In genomic region chr1:67607286-67607685, GRCh38 we compare ENCODE assay signal across 25 cellular contexts.
A peak's percentile ranks its signal among the peaks of the same experiment; 100 is the strongest.
DNase-seq lines count a peak whose midpoint lies in the region; ATAC-seq, FAIRE-seq and TF ChIP-seq lines count a peak whose summit lies in the region.
"Had no signal": no experiment of that assay in that cellular context is flagged by ENCODE, and none has a peak within 500 bp of the region (broad histone marks: within the 10 kb centered on the region; RNA-seq: fewer than 3 reads in every experiment).

No MANE protein-coding gene starts in this region.

- H3K27ac ChIP-seq in Panc1 (ENCODE audit: low read length) (peak overlapping the region; percentile 50; the same call in 1 of the 2 replicates), endodermal cell (ENCODE audit: low read depth, low read length) (no peak overlapping the region), kidney (ENCODE audit: low read depth in 2 of 2, low read length in 2 of 2) (peak overlapping the region; percentile 37 to 76), tibial nerve (no peak overlapping the region)
- H3K27ac ChIP-seq in naive thymus-derived CD4-positive, alpha-beta T cell (ENCODE audit: low read depth, low read length), result no peak overlapping the region
- H3K27ac ChIP-seq: BLaER1 had no signal

- no peak for TF ChIP-seq EP300 in tibial nerve (IDR thresholded peaks at IDR 0.05)

- no peaks in the 10 kb centered on the region for H3K27me3 ChIP-seq in Panc1 (ENCODE audit: control insufficient read depth, insufficient read depth, low read length)
- no peaks in the 10 kb centered on the region for H3K27me3 ChIP-seq in endodermal cell (ENCODE audit: control insufficient read depth, insufficient read depth, low read length, poor library complexity, severe bottlenecking)
- H3K27me3 ChIP-seq in tibial nerve, result no peaks in the 10 kb centered on the region
- no peaks in the 10 kb centered on the region for H3K27me3 ChIP-seq in naive thymus-derived CD4-positive, alpha-beta T cell (ENCODE audit: control insufficient read depth in 2 of 2, insufficient read depth in 2 of 2, low read length in 2 of 2)
- H3K27me3 ChIP-seq: BE2C, BLaER1 had no signal

- H3K9ac ChIP-seq in endodermal cell (ENCODE audit: extremely low read depth, low read length, poor library complexity, severe bottlenecking) (no peak overlapping the region), kidney (ENCODE audit: low read length in 2 of 2) (peak overlapping the region in 1 of 2 donors; percentile 4)
- H3K9ac ChIP-seq: BLaER1 had no signal

- CTCF ChIA-PET in Panc1 (lab: Charles Lee), result no interaction called here
- CTCF ChIA-PET in naive thymus-derived CD4-positive, alpha-beta T cell (lab: Charles Lee), result no interaction called here

- DNase-seq in Panc1 (ENCODE audit: low read depth, low spot score) (no peak), endodermal cell (peak; percentile 29), kidney (no peak), neural crest cell (ENCODE audit: low read depth, low spot score) (no peak), DMS53 treated with DMSO at 0.1 percent for 48 hours (lab: John Stamatoyannopoulos, UW; ENCODE audit: unreplicated experiment) (no peak), tibial nerve (ENCODE audit: low spot score in 2 of 2) (no peak)
- no peak for DNase-seq in naive thymus-derived CD4-positive, alpha-beta T cell
- DNase-seq: 8988T, ACHN, BE2C, C1 segment of cervical spinal cord, COR-L47, DMS79, DND-41, EL, GDM1 had no signal

- 91 to 93% methylated on average over 3 to 4 of the region's 4 CpGs for WGBS in endodermal cell (ENCODE audit: insufficient coverage in 1 of 2, insufficient read length in 1 of 2), 2 experiments
- 71 to 76% methylated on average over 4 of the region's 4 CpGs for WGBS in tibial nerve, 2 donors

- BruUV-seq in Panc1 (replicated peaks; lab: Mats Ljungman, UMichigan), result no TSS peak

- H3K9me3 ChIP-seq in Panc1 (ENCODE audit: control insufficient read depth, insufficient read depth, low read depth, low read length) (no peaks in the 10 kb centered on the region), endodermal cell (ENCODE audit: control insufficient read depth, low read length) (no peaks in the 10 kb centered on the region), kidney (ENCODE audit: control insufficient read depth in 1 of 2, low read length in 2 of 2) (no peaks in the 10 kb centered on the region), tibial nerve (no peaks in the 10 kb centered on the region)
- no peaks in the 10 kb centered on the region for H3K9me3 ChIP-seq in naive thymus-derived CD4-positive, alpha-beta T cell (ENCODE audit: control insufficient read depth in 2 of 3, low read length in 3 of 3)
- H3K9me3 ChIP-seq: BE2C had no signal

- H3K4me1 ChIP-seq in Panc1 (ENCODE audit: control insufficient read depth, insufficient read depth, low read length), result peaks cover 4% of the 10 kb centered on the region; the same call in 1 of the 2 replicates
- peaks cover 20% of the 10 kb centered on the region for H3K4me1 ChIP-seq in endodermal cell (ENCODE audit: control insufficient read depth, insufficient read depth, low read length)
- peaks cover 34 to 46% of the 10 kb centered on the region in 2 donors for H3K4me1 ChIP-seq in kidney (ENCODE audit: control insufficient read depth in 1 of 2, insufficient read depth in 1 of 2, low read depth in 1 of 2, low read length in 2 of 2)
- H3K4me1 ChIP-seq in tibial nerve, result peaks cover 0 to 7% (median 0%) of the 10 kb centered on the region in 4 donors
- no peaks in the 10 kb centered on the region for H3K4me1 ChIP-seq in naive thymus-derived CD4-positive, alpha-beta T cell (ENCODE audit: control insufficient read depth in 2 of 2, insufficient read depth in 2 of 2, low read length in 2 of 2)
- H3K4me1 ChIP-seq: BE2C had no signal

- H3K4me1 Mint-ChIP-seq in endodermal cell (peaks cover 29% of the 10 kb centered on the region), neural crest cell (peaks cover 13% of the 10 kb centered on the region)
- H3K4me1 Mint-ChIP-seq in naive thymus-derived CD4-positive, alpha-beta T cell, result peaks cover 0 to 11% (median 9%) of the 10 kb centered on the region in 7 donors
- H3K4me1 Mint-ChIP-seq: CD14-positive monocyte had no signal

- intact Hi-C loops in Panc1 (cut with micrococcal nuclease; ENCODE audit: unreplicated experiment), result no loop called here
- intact Hi-C loops in kidney (cut with DNase I), result no loop called here
- intact Hi-C loops in naive thymus-derived CD4-positive, alpha-beta T cell (cut with micrococcal nuclease), result no loop called here

- no peak for TF ChIP-seq POLR2A in tibial nerve (IDR thresholded peaks at IDR 0.05)

- FAIRE-seq in kidney (lab: Jason Lieb, UNC), result no peak
- FAIRE-seq: A204.1, GM12878, GM12892, GM18507 had no signal

- in situ Hi-C loops in Panc1 (cut with HindIII; ENCODE audit: low pct_unique_long_range_greater_than_20kb, low sequenced_read_pairs), result no loop called here

- H3K36me3 ChIP-seq in Panc1 (ENCODE audit: control insufficient read depth, insufficient read depth, low read length) (no peaks in the 10 kb centered on the region), endodermal cell (ENCODE audit: control insufficient read depth, insufficient read depth, low read length) (no peaks in the 10 kb centered on the region), kidney (ENCODE audit: control insufficient read depth in 1 of 2, insufficient read depth in 2 of 2, low read length in 2 of 2) (no peaks in the 10 kb centered on the region), tibial nerve (no peaks in the 10 kb centered on the region)
- no peaks in the 10 kb centered on the region for H3K36me3 ChIP-seq in naive thymus-derived CD4-positive, alpha-beta T cell (ENCODE audit: control insufficient read depth in 2 of 3, insufficient read depth in 3 of 3, low read length in 3 of 3)
- H3K36me3 ChIP-seq: BE2C, BLaER1 had no signal

- no peak overlapping the region for H3K27ac Mint-ChIP-seq in endodermal cell
- peak overlapping the region; percentile 70 for H3K27ac Mint-ChIP-seq in neural crest cell (ENCODE audit: unreplicated experiment)
- H3K27ac Mint-ChIP-seq in naive thymus-derived CD4-positive, alpha-beta T cell, result peak overlapping the region in 1 of 9 donors; percentile 32
- H3K27ac Mint-ChIP-seq: CD14-positive monocyte had no signal

- no peaks in the 10 kb centered on the region for H3K9me3 Mint-ChIP-seq in endodermal cell
- H3K9me3 Mint-ChIP-seq in neural crest cell, result no peaks in the 10 kb centered on the region
- peaks cover 0 to 3% (median 0%) of the 10 kb centered on the region in 11 donors for H3K9me3 Mint-ChIP-seq in naive thymus-derived CD4-positive, alpha-beta T cell
- H3K9me3 Mint-ChIP-seq: CD14-positive monocyte; CD8-positive, alpha-beta memory T cell had no signal

- H3K27me3 Mint-ChIP-seq in endodermal cell (ENCODE audit: insufficient read depth) (no peaks in the 10 kb centered on the region), neural crest cell (ENCODE audit: low read depth) (no peaks in the 10 kb centered on the region)
- H3K27me3 Mint-ChIP-seq in naive thymus-derived CD4-positive, alpha-beta T cell, result peaks cover 2 to 8% (median 4%) of the 10 kb centered on the region in 5 donors

- TF ChIP-seq CTCF in Panc1 (IDR thresholded peaks at IDR 0.05) (no peak), endodermal cell (conservative IDR thresholded peaks at IDR 0.05) (no peak), kidney (IDR thresholded peaks at IDR 0.05; ENCODE audit: borderline replicate concordance, extremely low read depth, insufficient read depth) (no peak), neural crest cell (conservative IDR thresholded peaks at IDR 0.05) (no peak), tibial nerve (IDR thresholded peaks at IDR 0.05) (no peak)

- POLR2A ChIA-PET in Panc1 (lab: Charles Lee), result interaction anchor here (1.0 kb wide), 1 partner anchor 17 kb away, joined by 3 read pairs; no protein-coding TSS in a partner anchor
- POLR2A ChIA-PET in naive thymus-derived CD4-positive, alpha-beta T cell (lab: Charles Lee), result no interaction called here

- no peaks in the 10 kb centered on the region for H3K36me3 Mint-ChIP-seq in endodermal cell (ENCODE audit: low read depth)
- no peaks in the 10 kb centered on the region for H3K36me3 Mint-ChIP-seq in neural crest cell (ENCODE audit: low read depth)
- no peaks in the 10 kb centered on the region for H3K36me3 Mint-ChIP-seq in naive thymus-derived CD4-positive, alpha-beta T cell
- H3K36me3 Mint-ChIP-seq: CD14-positive monocyte; CD4-positive, alpha-beta memory T cell; CD4-positive, CD25-positive, alpha-beta regulatory T cell; CD8-positive, alpha-beta memory T cell had no signal

- H3K4me3 ChIP-seq in Panc1 (ENCODE audit: low read depth in 2 of 2, low read length in 2 of 2) (no peak overlapping the region), endodermal cell (ENCODE audit: low read length) (no peak overlapping the region), kidney (ENCODE audit: low read length in 2 of 2) (no peak overlapping the region), tibial nerve (no peak overlapping the region)
- no peak overlapping the region for H3K4me3 ChIP-seq in naive thymus-derived CD4-positive, alpha-beta T cell (ENCODE audit: low read length)
- H3K4me3 ChIP-seq: BLaER1, GM12878 had no signal

- H3K4me3 Mint-ChIP-seq in endodermal cell, result no peak overlapping the region
- H3K4me3 Mint-ChIP-seq in neural crest cell, result no peak overlapping the region
- H3K4me3 Mint-ChIP-seq in naive thymus-derived CD4-positive, alpha-beta T cell, result peak overlapping the region in 1 of 10 donors; percentile 13
- H3K4me3 Mint-ChIP-seq: CD14-positive monocyte; CD4-positive, alpha-beta memory T cell; CD4-positive, CD25-positive, alpha-beta regulatory T cell; CD8-positive, alpha-beta memory T cell had no signal

- ATAC-seq in Panc1, result no peak
- no peak for ATAC-seq in naive thymus-derived CD4-positive, alpha-beta T cell
- ATAC-seq: GM12878 had no signal

Comparison
In these comparisons a context has a peak if more than half of its experiments do, and no peak if none do; other contexts are left out.
1. H3K27ac ChIP-seq: peak in Panc1 (single experiment) and kidney (2 of 2); none in endodermal cell (single experiment), tibial nerve (0 of 4) and naive thymus-derived CD4-positive, alpha-beta T cell (single experiment).